8 cellular contexts compared by ENCODE assay signal in genomic region chr10:68334672-68335467, GRCh38. TPM values are rescaled to one million over a fixed set of nuclear protein-coding genes. Genes with fewer than 3 reads are reported as not detected.
A peak's percentile ranks its signal among the peaks of the same experiment; 100 is the strongest.
DNase-seq lines count a peak whose midpoint lies in the region; ATAC-seq, FAIRE-seq and TF ChIP-seq lines count a peak whose summit lies in the region.

No MANE protein-coding gene starts in this region.

- no peaks in the 10 kb centered on the region for H3K27me3 ChIP-seq in HL-60 (ENCODE audit: insufficient read depth, poor library complexity, severe bottlenecking)
- no peaks in the 10 kb centered on the region for H3K27me3 ChIP-seq in mammary epithelial cell (ENCODE audit: insufficient read depth, low read length)
- no peaks in the 10 kb centered on the region for H3K27me3 ChIP-seq in muscle layer of duodenum (ENCODE audit: low read depth, low read length)
- H3K27me3 ChIP-seq in small intestine (ENCODE audit: control insufficient read depth in 2 of 2, insufficient read depth in 2 of 2, low read length in 2 of 2): no peaks in the 10 kb centered on the region

- H3K9ac ChIP-seq in mammary epithelial cell (ENCODE audit: insufficient read depth, low read length): peak overlapping the region; percentile 19

- peak overlapping the region; percentile 99 for H3K27ac ChIP-seq in 22Rv1
- H3K27ac ChIP-seq in HL-60 (replicated peaks): peak overlapping the region; percentile 10; the same call in 1 of the 2 replicates
- no peak overlapping the region for H3K27ac ChIP-seq in mammary epithelial cell (ENCODE audit: insufficient read depth, low read depth, low read length)
- no peak overlapping the region for H3K27ac ChIP-seq in muscle layer of duodenum (ENCODE audit: low read length)
- H3K27ac ChIP-seq in small intestine (ENCODE audit: low read depth in 1 of 2, low read length in 1 of 2): no peak overlapping the region

- in situ Hi-C loops in mammary epithelial cell (cut with MboI; ENCODE audit: low sequenced_read_pairs in 2 of 2): no loop called here

- no TSS peak for BruUV-seq in mammary epithelial cell (replicated peaks; lab: Mats Ljungman, UMichigan)

- no peak for FAIRE-seq in small intestine (lab: Jason Lieb, UNC)

- no peak for TF ChIP-seq CTCF in 22Rv1 (IDR thresholded peaks at IDR 0.05)
- TF ChIP-seq CTCF in HL-60 (IDR thresholded peaks at IDR 0.05; ENCODE audit: insufficient read depth, low read length): no peak
- TF ChIP-seq CTCF in mammary epithelial cell (conservative IDR thresholded peaks at IDR 0.05 in 1 of 2, IDR thresholded peaks at IDR 0.05 in 1 of 2; ENCODE audit: extremely low read depth in 1 of 2, insufficient read depth in 1 of 2, low read depth in 1 of 2, low read length in 2 of 2): no peak

- peaks cover 88% of the 10 kb centered on the region for H3K79me2 ChIP-seq in mammary epithelial cell (ENCODE audit: insufficient read depth, low read length)

- WGBS in mammary epithelial cell (ENCODE audit: low coverage, missing lambda C conversion rate): 7% methylated on average over 8 of the region's 8 CpGs
- WGBS in small intestine, 3 donors: 2% methylated on average over 8 of the region's 8 CpGs

- H3K4me3 ChIP-seq in HL-60 (replicated peaks; ENCODE audit: insufficient read depth, low read length) (peak overlapping the region; percentile 78), mammary epithelial cell (replicated peaks in 1 of 3; ENCODE audit: insufficient read depth in 1 of 3, low read depth in 2 of 3, low read length in 3 of 3) (peak overlapping the region; percentile 63 to 97 (median 69)), muscle layer of duodenum (ENCODE audit: low read depth in 1 of 2, low read length in 2 of 2) (peak overlapping the region; percentile 89), small intestine (ENCODE audit: low read depth in 1 of 2, low read length in 2 of 2) (peak overlapping the region in 1 of 2 donors; percentile 48)

- intact Hi-C loops in mammary epithelial cell (cut with micrococcal nuclease): no loop called here

- ATAC-seq in GM21737 (IDR thresholded peaks at IDR 0.05; ENCODE audit: unreplicated experiment): no peak

- H3K36me3 ChIP-seq in mammary epithelial cell (ENCODE audit: insufficient read depth, low read length) (peaks cover 26% of the 10 kb centered on the region), muscle layer of duodenum (ENCODE audit: control insufficient read depth in 1 of 2, insufficient read depth in 2 of 2, low read length in 2 of 2) (peaks cover 16 to 45% of the 10 kb centered on the region in 2 donors), small intestine (ENCODE audit: control insufficient read depth in 2 of 2, insufficient read depth in 2 of 2, low read length in 2 of 2) (peaks cover under 1 to 6% of the 10 kb centered on the region in 2 donors)

- CTCF ChIA-PET in mammary epithelial cell (lab: Charles Lee; ENCODE audit: low non-redundant PET): interaction anchor here (0.6 kb wide), 1 partner anchor 13 kb away, joined by 3 read pairs; no protein-coding TSS in a partner anchor

- DNase-seq in HL-60 (ENCODE audit: low read depth in 1 of 2, low spot score in 1 of 2) (no peak), mammary epithelial cell (no peak), NCI-H146 treated with DMSO at 0.1 percent for 48 hours (lab: John Stamatoyannopoulos, UW; ENCODE audit: unreplicated experiment) (no peak), small intestine (no peak), midbrain (lab: John Stamatoyannopoulos, UW) (no peak)

- H3K4me2 ChIP-seq in mammary epithelial cell (ENCODE audit: insufficient read depth, low read depth, low read length): peak overlapping the region; percentile 97

- H3K9me3 ChIP-seq in mammary epithelial cell (replicated peaks; ENCODE audit: insufficient read depth, low read length) (no peaks in the 10 kb centered on the region), muscle layer of duodenum (ENCODE audit: control insufficient read depth in 1 of 2, low read length in 2 of 2) (no peaks in the 10 kb centered on the region), small intestine (ENCODE audit: control insufficient read depth, low read depth) (no peaks in the 10 kb centered on the region)

- dilution Hi-C loops in mammary epithelial cell (cut with HindIII; ENCODE audit: low sequenced_read_pairs): loop anchor here (25.0 kb wide), 1 partner anchor 273 kb away; no protein-coding TSS in a partner anchor

- H3K4me1 ChIP-seq in mammary epithelial cell (ENCODE audit: insufficient read depth, low read length) (peaks cover 26% of the 10 kb centered on the region), muscle layer of duodenum (ENCODE audit: control insufficient read depth in 1 of 2, insufficient read depth in 2 of 2, low read length in 2 of 2) (peaks cover 19 to 47% of the 10 kb centered on the region in 2 donors), small intestine (ENCODE audit: control insufficient read depth in 2 of 2, insufficient read depth in 1 of 2, low read depth in 1 of 2, low read length in 1 of 2) (peaks cover 5 to 12% of the 10 kb centered on the region in 2 donors)

- no peak overlapping the region for H2AFZ ChIP-seq in mammary epithelial cell (ENCODE audit: low read depth, low read length)

- H4K20me1 ChIP-seq in mammary epithelial cell (ENCODE audit: insufficient read depth, low read length): peaks cover 32% of the 10 kb centered on the region

RNA-seq across cellular contexts. Expression of gene PBLD, which starts 2.1 kb away (rescaled TPM):
- total RNA-seq in mammary epithelial cell: 1 to 10 TPM; 6.0 to 9.2 TPM
- polyA plus RNA-seq in mammary epithelial cell (0.34 TPM), small intestine (100 to 1,000 TPM in 2 of 3 donors, 10 to 100 TPM in 1; 45.1 to 333 (median 181) TPM)
- 1.7 TPM for polyA minus RNA-seq in mammary epithelial cell

RNA-seq across cellular contexts. Expression of gene HNRNPH3, which starts 3.0 kb away (rescaled TPM):
- 100 to 1,000 TPM in 1 of 2 donors, 10 to 100 TPM in 1; 10.0 to 122 TPM for total RNA-seq in mammary epithelial cell
- polyA plus RNA-seq in mammary epithelial cell: 33.2 TPM
- 79.6 TPM for polyA minus RNA-seq in mammary epithelial cell
- 100 to 1,000 TPM; 117 to 142 (median 135) TPM for polyA plus RNA-seq in small intestine

Comparison
In these comparisons a context has a peak if more than half of its experiments do, and no peak if none do; other contexts are left out.
1. H3K27ac ChIP-seq: peak in 22Rv1 (single experiment) and HL-60 (single experiment); none in mammary epithelial cell (single experiment), muscle layer of duodenum (single experiment) and small intestine (0 of 2).
2. RNA of gene PBLD, which starts 2.1 kb away (polyA plus RNA-seq): 45.1 to 333 TPM in small intestine; 0.34 TPM in mammary epithelial cell (single experiment); every median in the first group is over 10 times any median in the second.